ENCODE assay signal across 8 cellular contexts in the genomic region with DNA sequence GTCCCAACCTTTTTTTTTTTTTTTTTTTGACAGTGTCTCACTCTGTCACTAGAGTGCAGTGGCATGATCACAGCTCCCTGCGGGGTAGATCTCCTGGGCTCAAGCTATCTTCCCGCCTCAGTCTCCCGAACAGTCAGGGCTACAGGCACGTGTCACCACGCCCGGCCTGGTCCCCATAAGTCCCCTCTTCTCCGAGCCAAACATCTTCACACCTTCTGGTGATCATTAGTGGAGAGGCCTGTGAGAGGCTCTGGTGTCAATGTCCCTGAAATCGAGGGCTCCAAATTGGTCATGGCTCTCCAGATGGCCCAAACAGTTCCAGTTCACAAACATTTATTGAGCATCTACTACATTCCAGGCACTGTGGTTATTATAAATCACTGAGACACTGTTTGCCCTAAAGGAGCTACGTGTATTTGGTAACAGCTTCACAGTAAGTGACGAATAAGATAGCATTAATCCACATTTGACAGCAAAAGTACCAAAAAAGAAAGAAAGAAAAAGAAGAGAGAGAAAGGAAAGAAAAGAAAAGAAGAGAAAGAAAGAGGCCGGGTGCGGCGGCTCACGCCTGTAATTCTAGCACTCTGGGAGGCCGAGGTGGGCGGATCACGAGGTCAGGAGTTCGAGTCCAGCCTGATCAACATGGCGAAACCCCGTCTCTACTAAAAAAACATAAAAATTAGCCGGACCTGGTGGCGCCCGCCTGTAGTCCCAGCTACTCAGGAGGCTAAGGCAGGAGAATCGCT. TPM values are rescaled to one million over a fixed set of nuclear protein-coding genes. Genes with fewer than 3 reads are reported as not detected.
A peak's percentile ranks its signal among the peaks of the same experiment; 100 is the strongest.
DNase-seq lines count a peak whose midpoint lies in the region; ATAC-seq lines count a peak whose summit lies in the region.

No MANE protein-coding gene starts in this region.

- peak in 1 of 2 donors; percentile 7 for ATAC-seq in stimulated activated naive B cell treated with anti-CD40 and anti-IgM and Interleukin-4, amounts not matched to agents 10 μg/mL and 1 μg/mL and 100 μg/mL, for 72 hours (replicated peaks)
- ATAC-seq in GM21515 (IDR thresholded peaks at IDR 0.05; ENCODE audit: unreplicated experiment) = no peak

- peaks cover 20% of the 10 kb centered on the region for H3K4me1 Mint-ChIP-seq in activated naive CD4-positive, alpha-beta T cell treated with anti-CD3 and anti-CD28 coated beads for 36 hours (ENCODE audit: low read depth)
- peaks cover 7 to 16% of the 10 kb centered on the region in 2 donors for H3K4me1 Mint-ChIP-seq in stimulated activated naive B cell treated with anti-CD40 and anti-IgM and Interleukin-4, amounts not matched to agents 10 μg/mL and 1 μg/mL and 100 μg/mL, for 72 hours

- WGBS in HUES64 = 57% methylated on average over 24 of the region's 24 CpGs

- H3K36me3 ChIP-seq in HUES64 (ENCODE audit: insufficient read depth, low read length) = peaks cover 23% of the 10 kb centered on the region

- DNase-seq in activated naive CD4-positive, alpha-beta T cell treated with anti-CD3 and anti-CD28 coated beads for 36 hours = peak; percentile 19
- no peak for DNase-seq in stimulated activated naive B cell treated with anti-CD40 and anti-IgM and Interleukin-4, amounts not matched to agents 10 μg/mL and 1 μg/mL and 100 μg/mL, for 72 hours
- DNase-seq in A172 (ENCODE audit: low spot score) = no peak
- no peak for DNase-seq in D341Med (ENCODE audit: low spot score)
- DNase-seq in stimulated activated naive CD4-positive, alpha-beta T cell (lab: John Stamatoyannopoulos, UW) = no peak

- no peaks in the 10 kb centered on the region for H3K27me3 Mint-ChIP-seq in activated naive CD4-positive, alpha-beta T cell treated with anti-CD3 and anti-CD28 coated beads for 36 hours (ENCODE audit: low read depth)
- H3K27me3 Mint-ChIP-seq in stimulated activated naive B cell treated with anti-CD40 and anti-IgM and Interleukin-4, amounts not matched to agents 10 μg/mL and 1 μg/mL and 100 μg/mL, for 72 hours = peaks cover 0 to 8% of the 10 kb centered on the region in 2 donors

- no peaks in the 10 kb centered on the region for H3K4me1 ChIP-seq in HUES64 (ENCODE audit: insufficient read depth, low read length)

- intact Hi-C loops in activated naive CD4-positive, alpha-beta T cell treated with anti-CD3 and anti-CD28 coated beads for 36 hours (cut with micrococcal nuclease) = loop anchor here (1.0 to 2.0 kb wide), 6 partner anchors 29 to 936 kb away; partner anchors contain the start of genes IPO9, PPP1R12B and UBE2T

- CTCF ChIA-PET in activated naive CD4-positive, alpha-beta T cell treated with anti-CD3 and anti-CD28 coated beads for 36 hours (lab: Charles Lee) = interaction anchor here (0.7 to 5.6 kb wide), 4 partner anchors 10 to 58 kb away, joined by 3 to 33 read pairs (median 4); no protein-coding TSS in a partner anchor

- H3K9me3 Mint-ChIP-seq in activated naive CD4-positive, alpha-beta T cell treated with anti-CD3 and anti-CD28 coated beads for 36 hours = no peaks in the 10 kb centered on the region
- no peaks in the 10 kb centered on the region for H3K9me3 Mint-ChIP-seq in stimulated activated naive B cell treated with anti-CD40 and anti-IgM and Interleukin-4, amounts not matched to agents 10 μg/mL and 1 μg/mL and 100 μg/mL, for 72 hours

- H3K36me3 Mint-ChIP-seq in activated naive CD4-positive, alpha-beta T cell treated with anti-CD3 and anti-CD28 coated beads for 36 hours (ENCODE audit: low read depth) = peaks cover 12% of the 10 kb centered on the region
- peaks cover 11 to 17% of the 10 kb centered on the region in 2 donors for H3K36me3 Mint-ChIP-seq in stimulated activated naive B cell treated with anti-CD40 and anti-IgM and Interleukin-4, amounts not matched to agents 10 μg/mL and 1 μg/mL and 100 μg/mL, for 72 hours

- peak overlapping the region; percentile 96 for H3K4me3 Mint-ChIP-seq in activated naive CD4-positive, alpha-beta T cell treated with anti-CD3 and anti-CD28 coated beads for 36 hours
- peak overlapping the region; percentile 91 to 99 for H3K4me3 Mint-ChIP-seq in stimulated activated naive B cell treated with anti-CD40 and anti-IgM and Interleukin-4, amounts not matched to agents 10 μg/mL and 1 μg/mL and 100 μg/mL, for 72 hours

- H3K27ac Mint-ChIP-seq in activated naive CD4-positive, alpha-beta T cell treated with anti-CD3 and anti-CD28 coated beads for 36 hours = peak overlapping the region; percentile 92
- peak overlapping the region; percentile 99 for H3K27ac Mint-ChIP-seq in stimulated activated naive B cell treated with anti-CD40 and anti-IgM and Interleukin-4, amounts not matched to agents 10 μg/mL and 1 μg/mL and 100 μg/mL, for 72 hours

- H3K9ac ChIP-seq in HUES64 (ENCODE audit: low read depth, low read length) = peak overlapping the region; percentile 92

- peak overlapping the region; percentile 92 for H3K4me3 ChIP-seq in HUES64 (ENCODE audit: low read length)
- peak overlapping the region; percentile 99; the same call in 1 of the 2 replicates for H3K4me3 ChIP-seq in iPS-18c (ENCODE audit: insufficient read depth, low read depth, low read length)

- H3K9me3 ChIP-seq in HUES64 (ENCODE audit: insufficient read depth, low read depth, low read length) (no peaks in the 10 kb centered on the region), iPS-18c (ENCODE audit: control insufficient read depth, insufficient read depth, low read length) (no peaks in the 10 kb centered on the region)

- H3K27ac ChIP-seq in HUES64 (ENCODE audit: low read depth, low read length) = peak overlapping the region; percentile 42

- no peaks in the 10 kb centered on the region for H3K27me3 ChIP-seq in HUES64 (ENCODE audit: insufficient read depth, low read length)

RNA-seq across cellular contexts. Expression of gene TIMM17A, which starts 0.9 kb away (rescaled TPM):
- polyA plus RNA-seq in HUES64 (2013, experiment 1 of 2) = 48.7 TPM
- 46.6 TPM for polyA plus RNA-seq in HUES64 (2013, experiment 2 of 2)
- total RNA-seq in activated naive CD4-positive, alpha-beta T cell treated with anti-CD3 and anti-CD28 coated beads for 36 hours = 10 to 100 TPM; 52.6 to 54.4 TPM
- total RNA-seq in A172 (2014; rRNA removed; shearing (Covaris generic)) = 221 and 246 TPM in 2 replicates

RNA-seq across cellular contexts. Expression of gene LMOD1, which starts 8.1 kb away (rescaled TPM):
- polyA plus RNA-seq in HUES64 (2013, experiment 1 of 2) = 0.25 TPM
- 0.38 TPM for polyA plus RNA-seq in HUES64 (2013, experiment 2 of 2)
- not detected for total RNA-seq in activated naive CD4-positive, alpha-beta T cell treated with anti-CD3 and anti-CD28 coated beads for 36 hours
- total RNA-seq in A172 (2014; rRNA removed; shearing (Covaris generic)) = not detected in 2 replicates

RNA-seq across cellular contexts. Expression of gene RNPEP, which starts 28.0 kb away (rescaled TPM):
- polyA plus RNA-seq in HUES64 (2013, experiment 1 of 2) = 31.1 TPM
- polyA plus RNA-seq in HUES64 (2013, experiment 2 of 2) = 37.5 TPM
- total RNA-seq in activated naive CD4-positive, alpha-beta T cell treated with anti-CD3 and anti-CD28 coated beads for 36 hours = 10 to 100 TPM; 43.4 to 44.4 TPM
- 112 and 125 TPM in 2 replicates for total RNA-seq in A172 (2014; rRNA removed; shearing (Covaris generic))

RNA-seq across cellular contexts. Expression of gene ELF3, which starts 56.0 kb away (rescaled TPM):
- polyA plus RNA-seq in HUES64 (2013, experiment 1 of 2) = 2.7 TPM
- polyA plus RNA-seq in HUES64 (2013, experiment 2 of 2) = 3.0 TPM
- under 1 TPM; 0.27 to 0.31 TPM for total RNA-seq in activated naive CD4-positive, alpha-beta T cell treated with anti-CD3 and anti-CD28 coated beads for 36 hours
- total RNA-seq in A172 (2014; rRNA removed; shearing (Covaris generic)) = 8.9 and 39.4 TPM in 2 replicates
